In the genomic region with DNA sequence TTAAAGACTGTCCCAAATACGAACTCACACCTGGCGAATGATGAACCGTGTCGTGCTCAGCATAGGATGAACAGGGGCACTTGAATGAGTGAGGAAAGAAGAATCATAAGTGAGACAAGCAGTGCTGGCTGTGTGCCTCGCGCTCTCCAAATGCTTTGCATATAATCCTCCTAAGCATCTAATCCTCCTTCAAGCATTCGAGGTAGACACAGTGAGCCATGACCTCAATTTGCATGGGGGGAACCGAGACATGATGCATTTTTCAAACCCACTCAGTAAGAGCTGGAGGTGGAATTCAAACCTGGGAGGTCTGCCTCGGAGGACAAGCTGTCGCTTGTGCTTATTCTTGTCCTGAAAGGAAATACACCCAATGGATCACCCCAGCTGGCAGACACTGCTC, we compare ENCODE assay signal across 30 cellular contexts.
"Had no signal": no experiment of that assay in that cellular context is flagged by ENCODE, and none has a peak within 500 bp of the region (broad histone marks: within the 10 kb centered on the region; RNA-seq: fewer than 3 reads in every experiment).

No MANE protein-coding gene starts in this region.

- H3K4me1 Mint-ChIP-seq: activated naive CD4-positive, alpha-beta T cell treated with anti-CD3 and anti-CD28 coated beads, Interleukin-2, amount 50 U/mL, for 24 hours; activated naive CD8-positive, alpha-beta T cell treated with anti-CD3 and anti-CD28 coated beads, Interleukin-2, amount 50 U/mL, for 24 hours; central memory CD8-positive, alpha-beta T cell; immature natural killer cell; memory B cell; naive thymus-derived CD4-positive, alpha-beta T cell; stimulated activated memory B cell treated with anti-CD40 and anti-IgM and Interleukin-4, amounts not matched to agents 10 μg/mL and 1 μg/mL and 100 μg/mL, for 72 hours; stimulated activated naive CD8-positive, alpha-beta T cell treated with anti-CD3 and anti-CD28 coated beads, Interleukin-15, amount 100 ng/mL, for 72 hours; WTC11 had no signal

- H3K4me3 Mint-ChIP-seq: activated CD8-positive, alpha-beta T cell treated with anti-CD3 and anti-CD28 coated beads for 36 hours; activated naive CD4-positive, alpha-beta T cell treated with anti-CD3 and anti-CD28 coated beads, Interleukin-2, amount 50 U/mL, for 24 hours; activated naive CD8-positive, alpha-beta T cell treated with anti-CD3 and anti-CD28 coated beads, Interleukin-2, amount 50 U/mL, for 24 hours; central memory CD8-positive, alpha-beta T cell; dendritic cell treated with granulocyte-macrophage colony-stimulating factor and Interleukin-4, amounts not matched to agents 40 ng/mL and 50 ng/mL, for 4 days; endodermal cell; immature natural killer cell; memory B cell; naive thymus-derived CD4-positive, alpha-beta T cell; stimulated activated memory B cell treated with anti-CD40 and anti-IgM and Interleukin-4, amounts not matched to agents 10 μg/mL and 1 μg/mL and 100 μg/mL, for 72 hours; stimulated activated naive CD8-positive, alpha-beta T cell treated with anti-CD3 and anti-CD28 coated beads, Interleukin-15, amount 100 ng/mL, for 72 hours; WTC11 had no signal

- H3K27ac Mint-ChIP-seq: activated CD8-positive, alpha-beta T cell treated with anti-CD3 and anti-CD28 coated beads for 36 hours; activated naive CD4-positive, alpha-beta T cell treated with anti-CD3 and anti-CD28 coated beads, Interleukin-2, amount 50 U/mL, for 24 hours; activated naive CD8-positive, alpha-beta T cell treated with anti-CD3 and anti-CD28 coated beads, Interleukin-2, amount 50 U/mL, for 24 hours; activated T-helper 2 cell treated with anti-CD3 and anti-CD28 coated beads, Interferon-gamma antibody, Interleukin-2, Interleukin-4, amounts not matched to agents 10 μg/mL and 5 μg/mL and 100 μg/mL, durations not matched to agents 14 hours and 24 hours and 36 hours; dendritic cell treated with granulocyte-macrophage colony-stimulating factor and Interleukin-4, amounts not matched to agents 40 ng/mL and 50 ng/mL, for 4 days; endodermal cell; immature natural killer cell; memory B cell; naive thymus-derived CD4-positive, alpha-beta T cell; stimulated activated memory B cell treated with anti-CD40 and anti-IgM and Interleukin-4, amounts not matched to agents 10 μg/mL and 1 μg/mL and 100 μg/mL, for 72 hours; stimulated activated naive CD8-positive, alpha-beta T cell treated with anti-CD3 and anti-CD28 coated beads, Interleukin-15, amount 100 ng/mL, for 72 hours; WTC11 had no signal

- H3K4me1 ChIP-seq: breast epithelium, heart left ventricle, right atrium auricular region, upper lobe of left lung, vagina had no signal

- H3K9me3 ChIP-seq: breast epithelium, heart left ventricle, right atrium auricular region, upper lobe of left lung, vagina had no signal

- DNase-seq: activated CD4-positive, alpha-beta T cell treated with anti-CD3 and anti-CD28 coated beads, Interleukin-2, amount 50 U/mL, for 1 hour; activated CD8-positive, alpha-beta T cell treated with anti-CD3 and anti-CD28 coated beads for 36 hours; activated naive CD8-positive, alpha-beta T cell treated with anti-CD3 and anti-CD28 coated beads, Interleukin-2, amount 50 U/mL, for 24 hours; activated T-cell treated with anti-CD3 and anti-CD28 coated beads, Interleukin-2, amount 50 U/mL, for 48 hours; amygdala; endodermal cell; foreskin fibroblast; heart left ventricle; hypothalamus; immature natural killer cell; midbrain; naive thymus-derived CD4-positive, alpha-beta T cell; stimulated activated CD4-positive, alpha-beta T cell treated with anti-CD3 and anti-CD28 coated beads, Interleukin-1b, Interleukin-23, amount 100 ng/mL, for 48 hours; stimulated activated CD4-positive, alpha-beta T cell treated with anti-CD3 and anti-CD28 coated beads, Interleukin-4, amount 100 ng/mL, for 4 hours; stimulated activated CD8-positive, alpha-beta memory T cell treated with anti-CD3 and anti-CD28 coated beads, Interleukin-4, amount 100 ng/mL, for 48 hours; stimulated activated naive CD8-positive, alpha-beta T cell treated with anti-CD3 and anti-CD28 coated beads, Interleukin-15, amount 100 ng/mL, for 72 hours; substantia nigra; upper lobe of left lung had no signal

- H3K4me3 ChIP-seq: breast epithelium, heart left ventricle, right atrium auricular region, smooth muscle cell, upper lobe of left lung, vagina had no signal

- H3K36me3 ChIP-seq: breast epithelium, heart left ventricle, right atrium auricular region, upper lobe of left lung, vagina had no signal

- H3K36me3 Mint-ChIP-seq: activated naive CD4-positive, alpha-beta T cell treated with anti-CD3 and anti-CD28 coated beads, Interleukin-2, amount 50 U/mL, for 24 hours; immature natural killer cell; memory B cell; naive thymus-derived CD4-positive, alpha-beta T cell; stimulated activated memory B cell treated with anti-CD40 and anti-IgM and Interleukin-4, amounts not matched to agents 10 μg/mL and 1 μg/mL and 100 μg/mL, for 72 hours had no signal

- ATAC-seq: activated CD8-positive, alpha-beta T cell treated with anti-CD3 and anti-CD28 coated beads for 36 hours; activated naive CD8-positive, alpha-beta T cell treated with anti-CD3 and anti-CD28 coated beads, Interleukin-2, amount 50 U/mL, for 24 hours; esophagus mucosa; heart left ventricle; naive thymus-derived CD4-positive, alpha-beta T cell; stimulated activated memory B cell treated with anti-CD40 and anti-IgM and Interleukin-4, amounts not matched to agents 10 μg/mL and 1 μg/mL and 100 μg/mL, for 72 hours; WTC11 had no signal

- H3K9me3 Mint-ChIP-seq: activated CD8-positive, alpha-beta T cell treated with anti-CD3 and anti-CD28 coated beads for 36 hours; activated naive CD4-positive, alpha-beta T cell treated with anti-CD3 and anti-CD28 coated beads, Interleukin-2, amount 50 U/mL, for 24 hours; activated T-helper 2 cell treated with anti-CD3 and anti-CD28 coated beads, Interferon-gamma antibody, Interleukin-2, Interleukin-4, amounts not matched to agents 10 μg/mL and 5 μg/mL and 100 μg/mL, durations not matched to agents 14 hours and 24 hours and 36 hours; central memory CD8-positive, alpha-beta T cell; dendritic cell treated with granulocyte-macrophage colony-stimulating factor and Interleukin-4, amounts not matched to agents 40 ng/mL and 50 ng/mL, for 4 days; endodermal cell; immature natural killer cell; memory B cell; stimulated activated memory B cell treated with anti-CD40 and anti-IgM and Interleukin-4, amounts not matched to agents 10 μg/mL and 1 μg/mL and 100 μg/mL, for 72 hours; stimulated activated naive CD8-positive, alpha-beta T cell treated with anti-CD3 and anti-CD28 coated beads, Interleukin-15, amount 100 ng/mL, for 72 hours had no signal

- H3K27me3 Mint-ChIP-seq: dendritic cell treated with granulocyte-macrophage colony-stimulating factor and Interleukin-4, amounts not matched to agents 40 ng/mL and 50 ng/mL, for 4 days; memory B cell; stimulated activated memory B cell treated with anti-CD40 and anti-IgM and Interleukin-4, amounts not matched to agents 10 μg/mL and 1 μg/mL and 100 μg/mL, for 72 hours; stimulated activated naive CD8-positive, alpha-beta T cell treated with anti-CD3 and anti-CD28 coated beads, Interleukin-15, amount 100 ng/mL, for 72 hours had no signal

- H3K27me3 ChIP-seq: right atrium auricular region, upper lobe of left lung, vagina had no signal
